Comparison of ENCODE assay signal across 8 cellular contexts in genomic region chr6:11732036-11732545, GRCh38. TPM values are rescaled to one million over a fixed set of nuclear protein-coding genes. Genes with fewer than 3 reads are reported as not detected.
A peak's percentile ranks its signal among the peaks of the same experiment; 100 is the strongest.
DNase-seq lines count a peak whose midpoint lies in the region; ATAC-seq, FAIRE-seq and TF ChIP-seq lines count a peak whose summit lies in the region.

No MANE protein-coding gene starts in this region.

- no peak overlapping the region for H3K9ac ChIP-seq in Karpas-422 (ENCODE audit: low read length)

- H3K4me3 Mint-ChIP-seq in activated naive CD4-positive, alpha-beta T cell treated with anti-CD3 and anti-CD28 coated beads, Interleukin-2, amount 50 U/mL, for 24 hours: peak overlapping the region; percentile 61

- H3K36me3 Mint-ChIP-seq in activated naive CD4-positive, alpha-beta T cell treated with anti-CD3 and anti-CD28 coated beads, Interleukin-2, amount 50 U/mL, for 24 hours: peaks cover 1% of the 10 kb centered on the region

- H3K4me1 ChIP-seq in Karpas-422 (ENCODE audit: low read length) (peaks cover 4% of the 10 kb centered on the region; the same call in 1 of the 2 replicates), lower lobe of right lung (peaks cover 13% of the 10 kb centered on the region), testis (no peaks in the 10 kb centered on the region), small intestine (ENCODE audit: control insufficient read depth in 2 of 2, insufficient read depth in 1 of 2, low read depth in 1 of 2, low read length in 1 of 2) (no peaks in the 10 kb centered on the region)

- H3K27me3 ChIP-seq in Karpas-422 (ENCODE audit: low read length) (no peaks in the 10 kb centered on the region), lower lobe of right lung (ENCODE audit: low read depth) (no peaks in the 10 kb centered on the region), testis (no peaks in the 10 kb centered on the region), small intestine (ENCODE audit: control insufficient read depth in 2 of 2, insufficient read depth in 2 of 2, low read length in 2 of 2) (no peaks in the 10 kb centered on the region)

- H3K27ac ChIP-seq in Karpas-422 (ENCODE audit: low read length): no peak overlapping the region
- peak overlapping the region; percentile 61 for H3K27ac ChIP-seq in lower lobe of right lung
- no peak overlapping the region for H3K27ac ChIP-seq in testis
- peak overlapping the region in 1 of 2 donors; percentile 63 for H3K27ac ChIP-seq in small intestine (ENCODE audit: low read depth in 1 of 2, low read length in 1 of 2)

- no peak overlapping the region for H3K4me3 ChIP-seq in Karpas-422 (ENCODE audit: low read length)
- H3K4me3 ChIP-seq in lower lobe of right lung: no peak overlapping the region
- no peak overlapping the region for H3K4me3 ChIP-seq in testis
- H3K4me3 ChIP-seq in small intestine (ENCODE audit: low read depth in 1 of 2, low read length in 2 of 2): no peak overlapping the region

- no peaks in the 10 kb centered on the region for H3K9me3 ChIP-seq in Karpas-422 (ENCODE audit: low read length)
- no peaks in the 10 kb centered on the region for H3K9me3 ChIP-seq in lower lobe of right lung
- H3K9me3 ChIP-seq in testis: no peaks in the 10 kb centered on the region
- H3K9me3 ChIP-seq in small intestine (ENCODE audit: control insufficient read depth, low read depth): no peaks in the 10 kb centered on the region

- FAIRE-seq in small intestine (lab: Jason Lieb, UNC): no peak

- H3K36me3 ChIP-seq in Karpas-422 (ENCODE audit: insufficient read depth, low read length) (no peaks in the 10 kb centered on the region), lower lobe of right lung (no peaks in the 10 kb centered on the region), testis (ENCODE audit: low read depth, missing control alignments) (no peaks in the 10 kb centered on the region), small intestine (ENCODE audit: control insufficient read depth in 2 of 2, insufficient read depth in 2 of 2, low read length in 2 of 2) (peaks cover 0 to 5% of the 10 kb centered on the region in 2 donors)

- TF ChIP-seq POLR2A in testis (IDR thresholded peaks at IDR 0.05): no peak

- peaks cover 4% of the 10 kb centered on the region for H3K9me3 Mint-ChIP-seq in activated naive CD4-positive, alpha-beta T cell treated with anti-CD3 and anti-CD28 coated beads, Interleukin-2, amount 50 U/mL, for 24 hours

- peaks cover 80% of the 10 kb centered on the region for H3K4me1 Mint-ChIP-seq in activated naive CD4-positive, alpha-beta T cell treated with anti-CD3 and anti-CD28 coated beads, Interleukin-2, amount 50 U/mL, for 24 hours

- no peaks in the 10 kb centered on the region for H3K9me2 ChIP-seq in Karpas-422 (replicated peaks; ENCODE audit: insufficient read depth, low read length)

- ATAC-seq in GM21423 (IDR thresholded peaks at IDR 0.05; ENCODE audit: unreplicated experiment) (peak; percentile 67), lower lobe of right lung (peak; percentile 82 to 90)

- peak overlapping the region; percentile 49; the same call in 1 of the 2 replicates for H2AFZ ChIP-seq in Karpas-422 (ENCODE audit: low read length)

- no peaks in the 10 kb centered on the region for H4K20me1 ChIP-seq in Karpas-422 (ENCODE audit: insufficient read depth, low read depth, low read length)

- intact Hi-C loops in lower lobe of right lung (cut with DNase I) (no loop called here), testis (cut with DNase I; ENCODE audit: low total_unique reads) (no loop called here)

- H3K27me3 Mint-ChIP-seq in activated naive CD4-positive, alpha-beta T cell treated with anti-CD3 and anti-CD28 coated beads, Interleukin-2, amount 50 U/mL, for 24 hours: no peaks in the 10 kb centered on the region

- H3K4me2 ChIP-seq in Karpas-422 (ENCODE audit: low read depth, low read length, poor library complexity, severe bottlenecking): no peak overlapping the region

- DNase-seq in GDM1 (lab: John Stamatoyannopoulos, UW) (peak; percentile 81), Karpas-422 (peak; percentile 48), lower lobe of right lung (peak; percentile 80), testis (peak; percentile 33), small intestine (no peak), DMS53 (lab: John Stamatoyannopoulos, UW) (no peak)

- WGBS in testis, 2 donors: 66 to 82% methylated on average over 11 of the region's 11 CpGs
- WGBS in small intestine, 3 donors: 67 to 86% (median 74%) methylated on average over 11 of the region's 11 CpGs

- H3K27ac Mint-ChIP-seq in activated naive CD4-positive, alpha-beta T cell treated with anti-CD3 and anti-CD28 coated beads, Interleukin-2, amount 50 U/mL, for 24 hours: peak overlapping the region; percentile 97

- no peaks in the 10 kb centered on the region for H3K79me2 ChIP-seq in Karpas-422 (ENCODE audit: low read length)

- TF ChIP-seq CTCF in lower lobe of right lung (IDR thresholded peaks at IDR 0.05) (no peak), testis (IDR thresholded peaks at IDR 0.05) (no peak)

RNA-seq across cellular contexts. Expression of gene ADTRP, which starts 46.5 kb away (rescaled TPM):
- not detected in 2 replicates for total RNA-seq in Karpas-422 (2014; rRNA removed; shearing (Covaris generic); ENCODE audit: low replicate concordance)
- total RNA-seq in lower lobe of right lung (42.5 TPM), testis (10 to 100 TPM in 1 of 2 donors, 1 to 10 TPM in 1; 8.3 to 21.3 TPM)
- polyA plus RNA-seq in testis (ENCODE audit: insufficient read depth, low read depth, low replicate concordance) (49.6 TPM), small intestine (10 to 100 TPM; 53.5 to 73.4 (median 64.9) TPM)

Comparison
In these comparisons a context has a peak if more than half of its experiments do, and no peak if none do; other contexts are left out.
1. DNase-seq: peak in GDM1 (single experiment), Karpas-422 (single experiment), lower lobe of right lung (single experiment) and testis (single experiment); none in small intestine (single experiment) and DMS53 (single experiment).